ENCODE assay signal across 25 cellular contexts in genomic region chr10:121002586-121003205, GRCh38.
DNase-seq lines count a peak whose midpoint lies in the region; ATAC-seq and TF ChIP-seq lines count a peak whose summit lies in the region.
"Had no signal": no experiment of that assay in that cellular context is flagged by ENCODE, and none has a peak within 500 bp of the region (broad histone marks: within the 10 kb centered on the region; RNA-seq: fewer than 3 reads in every experiment).

No MANE protein-coding gene starts in this region.

- H3K27me3 ChIP-seq in upper lobe of right lung = no peaks in the 10 kb centered on the region

- intact Hi-C loops in left colon (cut with DNase I, micrococcal nuclease) = no loop called here
- intact Hi-C loops in upper lobe of right lung (cut with DNase I) = no loop called here

- H3K4me1 ChIP-seq in upper lobe of right lung = no peaks in the 10 kb centered on the region
- H3K4me1 ChIP-seq: spleen had no signal

- peaks cover 10% of the 10 kb centered on the region for H3K9me3 ChIP-seq in upper lobe of right lung

- peak; percentile 18 for DNase-seq in M059J (ENCODE audit: low read depth)
- peak; percentile 18 to 38 for DNase-seq in left colon
- no peak for DNase-seq in upper lobe of right lung
- DNase-seq in GOT3 (lab: John Stamatoyannopoulos, UW) = no peak
- no peak for DNase-seq in COLO668 (lab: John Stamatoyannopoulos, UW; ENCODE audit: unreplicated experiment)
- DNase-seq: activated CD4-positive, alpha-beta memory T cell treated with anti-CD3 and anti-CD28 coated beads for 36 hours; activated CD4-positive, CD25-positive, alpha-beta regulatory T cell treated with anti-CD3 and anti-CD28 coated beads, Interleukin-2, amount 50 U/mL, for 72 hours; activated CD8-positive, alpha-beta memory T cell treated with anti-CD3 and anti-CD28 coated beads, Interleukin-2, amount 50 U/mL, for 4 hours; anterior cingulate cortex; EL; endodermal cell; midbrain; NCI-H1694 treated with DMSO at 0.1 percent for 48 hours; NCI-H526 treated with DMSO at 0.1 percent for 48 hours; RPMI8226; spleen; stimulated activated CD4-positive, alpha-beta T cell treated with anti-CD3 and anti-CD28 coated beads, Interleukin-2, amount 100 ng/mL, for 48 hours; substantia nigra; T-helper 17 cell had no signal

- TF ChIP-seq CTCF in VCaP (conservative IDR thresholded peaks at IDR 0.05) (no peak), upper lobe of right lung (IDR thresholded peaks at IDR 0.05) (no peak)

- peak; percentile 95 for ATAC-seq in left colon
- ATAC-seq in upper lobe of right lung = peak; percentile 18
- no peak for ATAC-seq in GM21825 (IDR thresholded peaks at IDR 0.05; ENCODE audit: unreplicated experiment)
- ATAC-seq: activated naive CD4-positive, alpha-beta T cell treated with anti-CD3 and anti-CD28 coated beads, Interleukin-2, amount 50 U/mL, for 72 hours; GM12878; natural killer cell treated with Interleukin-12 subunit alpha and Interleukin-12 subunit beta and Interleukin-15 and Interleukin-18, amount 100 ng/mL, for 72 hours; T-helper 17 cell had no signal

- H3K4me3 ChIP-seq in upper lobe of right lung = no peak overlapping the region
- H3K4me3 ChIP-seq: GM12878, SK-N-MC, spleen had no signal

- H3K36me3 ChIP-seq in upper lobe of right lung = no peaks in the 10 kb centered on the region
- H3K36me3 ChIP-seq: spleen had no signal

- H3K27ac ChIP-seq in VCaP (peak overlapping the region; percentile 22; the same call in 1 of the 2 replicates), upper lobe of right lung (no peak overlapping the region)
- H3K27ac ChIP-seq: SK-N-MC, spleen had no signal

Comparison
In these comparisons a context has a peak if more than half of its experiments do, and no peak if none do; other contexts are left out.
1. DNase-seq: peak in M059J (single experiment) and left colon (2 of 2); none in upper lobe of right lung (single experiment), GOT3 (single experiment) and COLO668 (single experiment).